ENCODE assay signal across 1 cellular context in genomic region chr6:72626126-72626525, GRCh38.
A peak's percentile ranks its signal among the peaks of the same experiment; 100 is the strongest.
TF ChIP-seq lines count a peak whose summit lies in the region.

No MANE protein-coding gene starts in this region.

TF ChIP-seq in GM12878, 131 proteins besides CTCF, POLR2A, EP300 and RAD21 (continued from another document):
- TF ChIP-seq E4F1 (IDR thresholded peaks at IDR 0.05; ENCODE audit: borderline replicate concordance, partially characterized antibody) (no peak), DPF2 (IDR thresholded peaks at IDR 0.05) (0 out of 2 replicates have a peak, but pooled peaks have one; percentile 42), MYC (IDR thresholded peaks at IDR 0.05; ENCODE audit: insufficient read depth, insufficient read length, insufficient replicate concordance, low read length, severe bottlenecking) (no peak), SUZ12 (IDR thresholded peaks at IDR 0.05; ENCODE audit: unreplicated experiment) (no peak), IKZF1 (conservative IDR thresholded peaks at IDR 0.05) (peak; percentile 59), MLLT1 (IDR thresholded peaks at IDR 0.05) (no peak), RAD51 (IDR thresholded peaks at IDR 0.05) (no peak)
